ENCODE assay signal across 7 cellular contexts in the genomic region with DNA sequence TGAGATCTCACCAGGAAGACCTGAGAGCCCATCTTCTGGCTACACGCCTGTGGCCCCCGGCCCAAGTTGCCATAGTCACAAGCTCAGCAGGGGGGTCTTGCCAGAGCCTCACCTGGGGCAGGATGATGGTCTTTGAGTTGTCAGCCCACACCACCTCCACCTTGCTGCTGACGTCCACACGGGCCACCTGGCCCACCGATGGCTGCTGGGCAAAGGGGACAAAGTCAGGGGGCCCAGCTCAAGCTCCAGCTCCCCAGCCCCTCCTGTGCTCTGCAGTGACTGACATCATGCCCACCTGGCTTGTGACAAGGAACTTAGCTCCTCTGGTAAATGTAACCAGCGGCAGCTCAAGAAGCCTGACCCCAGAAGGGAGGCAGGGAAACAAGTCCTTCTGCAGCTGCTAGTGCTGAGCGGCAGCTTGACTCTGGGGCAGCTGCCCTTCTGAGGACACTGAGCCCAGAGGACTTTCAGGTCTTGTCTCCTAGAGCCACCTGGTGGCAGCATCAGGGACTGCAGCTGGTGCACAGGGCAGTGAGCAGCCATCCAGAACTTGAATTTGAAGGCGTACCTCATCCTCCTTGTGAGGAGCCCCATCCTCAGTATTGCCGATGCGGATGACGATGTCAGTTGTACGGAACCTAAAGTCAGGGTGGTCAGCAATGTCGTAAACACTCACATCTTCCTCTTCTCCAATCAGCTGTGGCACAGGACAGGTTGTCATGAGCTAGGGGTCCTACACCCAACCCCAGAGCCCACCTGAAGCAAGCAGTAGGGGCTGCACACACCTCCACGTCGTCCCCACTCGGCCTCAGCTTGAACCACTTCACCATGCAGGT. TPM values are rescaled to one million over a fixed set of nuclear protein-coding genes. Genes with fewer than 3 reads are reported as not detected.
DNase-seq lines count a peak whose midpoint lies in the region; ATAC-seq and TF ChIP-seq lines count a peak whose summit lies in the region.

No MANE protein-coding gene starts in this region.

- DNase-seq in NCI-H1694 (lab: John Stamatoyannopoulos, UW) (peak; percentile 80), amygdala (lab: John Stamatoyannopoulos, UW) (peak; percentile 16 to 95 (median 76)), right cardiac atrium (peak; percentile 89 to 97 (median 95)), skeletal muscle cell (ENCODE audit: low read depth) (peak; percentile 58)
- peak; percentile 69 for DNase-seq in T-helper 2 cell treated with Interferon-gamma antibody and Interleukin-4, amounts not matched to agents 5 μg/mL and 100 μg/mL, for 36 hours (ENCODE audit: low spot score)

- H3K4me3 Mint-ChIP-seq in T-helper 2 cell treated with Interferon-gamma antibody and Interleukin-4, amounts not matched to agents 5 μg/mL and 100 μg/mL, for 36 hours: no peak overlapping the region

- intact Hi-C loops in right cardiac atrium (cut with DNase I): loop anchor here (5.0 kb wide), 2 partner anchors 91 to 96 kb away; a partner anchor contains a TSS

- H3K4me1 Mint-ChIP-seq in T-helper 2 cell treated with Interferon-gamma antibody and Interleukin-4, amounts not matched to agents 5 μg/mL and 100 μg/mL, for 36 hours (ENCODE audit: low read depth): no peaks in the 10 kb centered on the region

- no peaks in the 10 kb centered on the region for H3K9me3 Mint-ChIP-seq in T-helper 2 cell treated with Interferon-gamma antibody and Interleukin-4, amounts not matched to agents 5 μg/mL and 100 μg/mL, for 36 hours

- H3K9me3 ChIP-seq in right cardiac atrium (ENCODE audit: control insufficient read depth, low read length): no peaks in the 10 kb centered on the region

- H3K27me3 Mint-ChIP-seq in T-helper 2 cell treated with Interferon-gamma antibody and Interleukin-4, amounts not matched to agents 5 μg/mL and 100 μg/mL, for 36 hours (ENCODE audit: low read depth): no peaks in the 10 kb centered on the region

- H3K27ac ChIP-seq in right cardiac atrium (ENCODE audit: low read length): no peak overlapping the region

- ATAC-seq in right cardiac atrium (peak; percentile 76 to 77), HG03342 (IDR thresholded peaks at IDR 0.05; ENCODE audit: unreplicated experiment) (no peak)

- H3K27ac Mint-ChIP-seq in T-helper 2 cell treated with Interferon-gamma antibody and Interleukin-4, amounts not matched to agents 5 μg/mL and 100 μg/mL, for 36 hours: no peak overlapping the region

- H3K36me3 Mint-ChIP-seq in T-helper 2 cell treated with Interferon-gamma antibody and Interleukin-4, amounts not matched to agents 5 μg/mL and 100 μg/mL, for 36 hours (ENCODE audit: low read depth): peaks cover 40% of the 10 kb centered on the region

- WGBS in right cardiac atrium: 50% methylated on average over 16 of the region's 16 CpGs

- peak; percentile 100 for TF ChIP-seq CTCF in GM12873 (IDR thresholded peaks at IDR 0.05; ENCODE audit: insufficient read depth, low read depth, low read length, missing control alignments)

- H3K4me1 ChIP-seq in right cardiac atrium (ENCODE audit: control insufficient read depth, insufficient read depth, low read length): no peaks in the 10 kb centered on the region

- no peak overlapping the region for H3K4me3 ChIP-seq in right cardiac atrium (ENCODE audit: low read length)
- H3K4me3 ChIP-seq in skeletal muscle cell (ENCODE audit: low read depth, low read length): no peak overlapping the region

- no peaks in the 10 kb centered on the region for H3K27me3 ChIP-seq in right cardiac atrium (ENCODE audit: control insufficient read depth, insufficient read depth)

RNA-seq across cellular contexts. Expression of a gene that starts 13.5 kb away (rescaled TPM):
- total RNA-seq in right cardiac atrium: 10 to 100 TPM in 1 of 4 donors, 1 to 10 TPM in 3; 3.5 to 13.6 (median 3.8) TPM
- 3.8 TPM for polyA plus RNA-seq in right cardiac atrium

RNA-seq across cellular contexts. Expression of a gene that starts 44.2 kb away (rescaled TPM):
- 10 to 100 TPM; 31.9 to 45.3 (median 39.1) TPM for total RNA-seq in right cardiac atrium
- polyA plus RNA-seq in right cardiac atrium: 37.4 TPM

RNA-seq across cellular contexts. Expression of a gene that starts 55.0 kb away (rescaled TPM):
- 10 to 100 TPM; 24.2 to 37.3 (median 34.1) TPM for total RNA-seq in right cardiac atrium
- 23.0 TPM for polyA plus RNA-seq in right cardiac atrium
